ENCODE assay signal across 8 cellular contexts in the genomic region with DNA sequence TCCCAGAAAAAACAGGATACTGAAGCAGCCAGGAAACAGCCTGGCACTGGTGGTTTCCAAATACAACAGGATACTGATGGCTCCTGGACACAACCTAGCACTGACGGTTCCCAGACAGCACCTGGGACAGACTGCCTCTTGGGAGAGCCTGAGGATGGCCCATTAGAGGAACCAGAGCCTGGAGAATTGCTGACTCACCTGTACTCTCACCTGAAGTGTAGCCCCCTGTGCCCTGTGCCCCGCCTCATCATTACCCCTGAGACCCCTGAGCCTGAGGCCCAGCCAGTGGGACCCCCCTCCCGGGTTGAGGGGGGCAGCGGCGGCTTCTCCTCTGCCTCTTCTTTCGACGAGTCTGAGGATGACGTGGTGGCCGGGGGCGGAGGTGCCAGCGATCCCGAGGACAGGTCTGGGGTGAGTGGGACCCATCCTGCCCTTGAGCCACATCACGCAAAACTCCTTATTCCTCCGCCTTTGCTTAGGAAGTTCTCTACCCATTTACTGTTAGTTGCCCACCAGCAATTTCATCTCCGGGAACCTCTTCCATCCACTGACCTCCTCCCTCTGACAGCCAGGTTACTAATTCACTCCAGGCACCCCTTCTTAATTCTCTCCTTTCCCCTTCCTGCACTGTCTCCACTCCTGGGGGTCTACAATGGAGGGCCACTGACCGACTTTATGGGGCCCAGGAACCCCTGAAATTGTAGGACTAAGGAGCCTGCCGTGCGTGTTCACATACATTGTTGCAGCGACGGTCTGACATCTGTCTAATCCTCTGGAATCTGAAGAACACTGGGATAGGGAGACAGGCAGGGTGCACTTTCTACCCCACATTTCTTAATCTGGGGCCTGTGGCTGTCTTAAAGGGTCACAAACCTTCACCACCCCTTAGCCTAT. TPM values are rescaled to one million over a fixed set of nuclear protein-coding genes. Genes with fewer than 3 reads are reported as not detected.
DNase-seq lines count a peak whose midpoint lies in the region; ATAC-seq and TF ChIP-seq lines count a peak whose summit lies in the region.

No MANE protein-coding gene starts in this region.

- TF ChIP-seq CTCF in OCI-LY7 (conservative IDR thresholded peaks at IDR 0.05; ENCODE audit: low read length): no peak

- H3K36me3 Mint-ChIP-seq in naive B cell: peaks cover 0 to 8% of the 10 kb centered on the region in 2 donors

- peaks cover 48 to 75% (median 72%) of the 10 kb centered on the region in 3 donors for H3K4me1 Mint-ChIP-seq in naive B cell

- CTCF ChIA-PET in OCI-LY7 (lab: Charles Lee; ENCODE audit: unreplicated experiment): interaction anchor here (0.6 kb wide), 1 partner anchor 26 kb away, joined by 3 read pairs; no protein-coding TSS in a partner anchor

- peaks cover 25% of the 10 kb centered on the region for H3K79me2 ChIP-seq in OCI-LY7 (ENCODE audit: insufficient read depth, low read depth, low read length)

- POLR2A ChIA-PET in OCI-LY7 (lab: Charles Lee): interaction anchor here (0.6 to 1.1 kb wide), 2 partner anchors 32 to 62 kb away, joined by 3 read pairs; a partner anchor contains a TSS

- peak overlapping the region; percentile 99 for H3K4me2 ChIP-seq in OCI-LY7 (ENCODE audit: low read length)

- H3K4me3 Mint-ChIP-seq in naive B cell: peak overlapping the region; percentile 78 to 96 (median 92)

- H4K20me1 ChIP-seq in OCI-LY7 (ENCODE audit: insufficient read depth, low read length): no peaks in the 10 kb centered on the region

- no peak for ATAC-seq in naive B cell (ENCODE audit: low read depth in 2 of 2)
- ATAC-seq in GM18517 (IDR thresholded peaks at IDR 0.05; ENCODE audit: unreplicated experiment): no peak

- intact Hi-C loops in OCI-LY7 (cut with micrococcal nuclease; ENCODE audit: unreplicated experiment): loop anchor here (2.0 kb wide), 1 partner anchor 81 kb away; a partner anchor contains a TSS
- intact Hi-C loops in posterior vena cava (cut with DNase I): loop anchor here in 1 of 2 donors (2.0 to 5.0 kb wide), 2 partner anchors 27 to 34 kb away; a partner anchor contains a TSS

- peak overlapping the region; percentile 70 for H3K4me3 ChIP-seq in OCI-LY7 (ENCODE audit: low read depth, low read length, poor library complexity, severe bottlenecking)
- H3K4me3 ChIP-seq in effector memory CD4-positive, alpha-beta T cell (ENCODE audit: insufficient read depth, low read depth, low read length, poor library complexity, severe bottlenecking): peak overlapping the region; percentile 67

- H2AFZ ChIP-seq in OCI-LY7 (ENCODE audit: low read length): peak overlapping the region; percentile 78

- H3K27me3 ChIP-seq in effector memory CD4-positive, alpha-beta T cell (replicated peaks; ENCODE audit: control insufficient read depth, insufficient read depth, low read length, poor library complexity, severe bottlenecking): no peaks in the 10 kb centered on the region

- peak overlapping the region; percentile 46 for H3K27ac ChIP-seq in OCI-LY7 (ENCODE audit: low read depth, low read length, poor library complexity, severe bottlenecking)
- H3K27ac ChIP-seq in effector memory CD4-positive, alpha-beta T cell (ENCODE audit: insufficient read depth, low read length, poor library complexity, severe bottlenecking): peak overlapping the region; percentile 95

- no peaks in the 10 kb centered on the region for H3K9me2 ChIP-seq in OCI-LY7 (ENCODE audit: insufficient read depth, low read length)

- H3K27ac Mint-ChIP-seq in naive B cell: peak overlapping the region; percentile 67 to 99 (median 96)

- no peaks in the 10 kb centered on the region for H3K9me3 Mint-ChIP-seq in naive B cell

- H3K36me3 ChIP-seq in OCI-LY7 (ENCODE audit: insufficient read depth, low read length): no peaks in the 10 kb centered on the region
- H3K36me3 ChIP-seq in effector memory CD4-positive, alpha-beta T cell (ENCODE audit: control insufficient read depth, insufficient read depth, low read length): peaks cover 4% of the 10 kb centered on the region

- peaks cover 37% of the 10 kb centered on the region for H3K4me1 ChIP-seq in OCI-LY7 (ENCODE audit: insufficient read depth, low read length, poor library complexity, severe bottlenecking)
- peaks cover 52% of the 10 kb centered on the region for H3K4me1 ChIP-seq in effector memory CD4-positive, alpha-beta T cell (ENCODE audit: control insufficient read depth, insufficient read depth, low read length, poor library complexity, severe bottlenecking)

- no peaks in the 10 kb centered on the region for H3K9me3 ChIP-seq in OCI-LY7 (ENCODE audit: low read length)
- H3K9me3 ChIP-seq in effector memory CD4-positive, alpha-beta T cell (ENCODE audit: control insufficient read depth, low read length): no peaks in the 10 kb centered on the region

- H3K27me3 Mint-ChIP-seq in naive B cell: no peaks in the 10 kb centered on the region

- DNase-seq in Daoy (ENCODE audit: low read depth) (peak; percentile 29), OCI-LY7 (ENCODE audit: low spot score) (peak; percentile 28), naive B cell (no peak), posterior vena cava (ENCODE audit: low spot score) (no peak), cerebellar cortex (ENCODE audit: low spot score) (no peak), GM19240 (ENCODE audit: insufficient read length, low spot score) (no peak)
- DNase-seq in effector memory CD4-positive, alpha-beta T cell: no peak

- TSS peak; percentile 66 for BruUV-seq in OCI-LY7 (replicated peaks; lab: Mats Ljungman, UMichigan)

RNA-seq across cellular contexts. Expression of a gene that starts 1.2 kb away (rescaled TPM):
- total RNA-seq in Daoy (2014; rRNA removed; shearing (Covaris generic)): 4.9 and 5.3 TPM in 2 replicates
- total RNA-seq in OCI-LY7 (2014; rRNA removed; shearing (Covaris generic)): 4.0 and 6.5 TPM in 2 replicates
- 5.2 and 5.5 TPM in 2 replicates for total RNA-seq in OCI-LY7 (2022)
- 10 to 100 TPM in 1 of 6 donors, 1 to 10 TPM in 4, not detected in 1; 4.5 to 13.6 (median 6.0) TPM for polyA plus RNA-seq in naive B cell (ENCODE audit: low read depth in 6 of 6)
- 10 to 100 TPM; 18.9 to 19.4 TPM for total RNA-seq in posterior vena cava

RNA-seq across cellular contexts. Expression of a gene that starts 1.4 kb away (rescaled TPM):
- 20.0 and 31.0 TPM in 2 replicates for total RNA-seq in Daoy (2014; rRNA removed; shearing (Covaris generic))
- 34.9 and 39.3 TPM in 2 replicates for total RNA-seq in OCI-LY7 (2014; rRNA removed; shearing (Covaris generic))
- total RNA-seq in OCI-LY7 (2022) (32.5 and 34.6 TPM in 2 replicates), posterior vena cava (10 to 100 TPM; 21.5 to 29.9 TPM)
- polyA plus RNA-seq in naive B cell (ENCODE audit: low read depth in 6 of 6): 10 to 100 TPM; 13.8 to 26.5 (median 22.2) TPM

RNA-seq across cellular contexts. Expression of a gene that starts 27.7 kb away (rescaled TPM):
- total RNA-seq in Daoy (2014; rRNA removed; shearing (Covaris generic)): 16.4 and 22.7 TPM in 2 replicates
- 4.1 and 4.9 TPM in 2 replicates for total RNA-seq in OCI-LY7 (2014; rRNA removed; shearing (Covaris generic))
- total RNA-seq in OCI-LY7 (2022) (7.1 and 8.9 TPM in 2 replicates), posterior vena cava (10 to 100 TPM; 54.0 to 62.6 TPM)
- 1 to 10 TPM in 3 of 6 donors, under 1 TPM in 2, not detected in 1; 0.27 to 2.6 (median 1.5) TPM for polyA plus RNA-seq in naive B cell (ENCODE audit: low read depth in 6 of 6)

RNA-seq across cellular contexts. Expression of a gene that starts 32.1 kb away (rescaled TPM):
- total RNA-seq in Daoy (2014; rRNA removed; shearing (Covaris generic)): 0.51 TPM in 1 of 2 replicates, not detected in the other
- 3.3 and 5.0 TPM in 2 replicates for total RNA-seq in OCI-LY7 (2014; rRNA removed; shearing (Covaris generic))
- total RNA-seq in OCI-LY7 (2022) (52.1 and 54.8 TPM in 2 replicates), posterior vena cava (1 to 10 TPM; 3.0 to 5.5 TPM)
- 1 to 10 TPM; 1.9 to 5.6 (median 4.7) TPM for polyA plus RNA-seq in naive B cell (ENCODE audit: low read depth in 6 of 6)

RNA-seq across cellular contexts. Expression of a gene that starts 32.9 kb away (rescaled TPM):
- total RNA-seq in Daoy (2014; rRNA removed; shearing (Covaris generic)): 64.1 and 71.0 TPM in 2 replicates
- 315 and 328 TPM in 2 replicates for total RNA-seq in OCI-LY7 (2014; rRNA removed; shearing (Covaris generic))
- total RNA-seq in OCI-LY7 (2022): 214 and 244 TPM in 2 replicates
- 10 to 100 TPM; 48.3 to 88.8 (median 59.8) TPM for polyA plus RNA-seq in naive B cell (ENCODE audit: low read depth in 6 of 6)
- 10 to 100 TPM; 37.1 to 46.1 TPM for total RNA-seq in posterior vena cava

Comparison
In these comparisons a context has a peak if more than half of its experiments do, and no peak if none do; other contexts are left out.
1. DNase-seq: peak in Daoy (single experiment) and OCI-LY7 (single experiment); none in effector memory CD4-positive, alpha-beta T cell (0 of 3), naive B cell (single experiment), posterior vena cava (single experiment), cerebellar cortex (single experiment) and GM19240 (single experiment).